Comparison of ENCODE assay signal across 10 cellular contexts in genomic region chr1:167697667-167698141, GRCh38. TPM values are rescaled to one million over a fixed set of nuclear protein-coding genes. Genes with fewer than 3 reads are reported as not detected.
DNase-seq lines count a peak whose midpoint lies in the region; ATAC-seq and TF ChIP-seq lines count a peak whose summit lies in the region.
"Had no signal": no experiment of that assay in that cellular context is flagged by ENCODE, and none has a peak within 500 bp of the region (broad histone marks: within the 10 kb centered on the region; RNA-seq: fewer than 3 reads in every experiment).

No MANE protein-coding gene starts in this region.

- no peak overlapping the region for H3K4me3 ChIP-seq in lower lobe of right lung
- H3K4me3 ChIP-seq in upper lobe of left lung, result no peak overlapping the region

- H3K27me3 ChIP-seq in lower lobe of right lung (ENCODE audit: low read depth) (no peaks in the 10 kb centered on the region), upper lobe of left lung (no peaks in the 10 kb centered on the region)

- H3K4me1 ChIP-seq in lower lobe of right lung (peaks cover 6% of the 10 kb centered on the region), upper lobe of left lung (peaks cover 5 to 11% (median 7%) of the 10 kb centered on the region in 4 donors)

- ATAC-seq in lower lobe of right lung, result peak; percentile 47 to 52
- peak; percentile 29 to 72 for ATAC-seq in upper lobe of left lung (ENCODE audit: low FRiP score in 2 of 2)
- no peak for ATAC-seq in GM18498 (IDR thresholded peaks at IDR 0.05; ENCODE audit: unreplicated experiment)
- ATAC-seq in HG03432 (IDR thresholded peaks at IDR 0.05; ENCODE audit: unreplicated experiment), result no peak

- TF ChIP-seq EP300 in upper lobe of left lung (IDR thresholded peaks at IDR 0.05), result no peak

- no peaks in the 10 kb centered on the region for H3K9me3 ChIP-seq in lower lobe of right lung
- no peaks in the 10 kb centered on the region for H3K9me3 ChIP-seq in upper lobe of left lung

- DNase-seq in activated T-cell treated with anti-CD3 and anti-CD28 coated beads, Interleukin-2, amount 50 U/mL, for 24 hours, result no peak
- DNase-seq in activated T-cell treated with anti-CD3 and anti-CD28 coated beads, Interleukin-2, amount 50 U/mL, for 48 hours, result no peak
- DNase-seq in caudate nucleus (lab: John Stamatoyannopoulos, UW) (peak in 33 of 61 donors; percentile 6 to 52 (median 23)), lower lobe of right lung (peak; percentile 56), upper lobe of left lung (peak; percentile 32 to 44), NCI-H748 treated with DMSO at 0.1 percent for 48 hours (lab: John Stamatoyannopoulos, UW) (no peak)
- DNase-seq: erythroblast, NCI-H1092 had no signal

- no peak overlapping the region for H3K27ac ChIP-seq in caudate nucleus (ENCODE audit: low read depth, low read length)
- no peak overlapping the region for H3K27ac ChIP-seq in lower lobe of right lung
- no peak overlapping the region for H3K27ac ChIP-seq in upper lobe of left lung

- H3K27me3 Mint-ChIP-seq in activated T-cell treated with anti-CD3 and anti-CD28 coated beads, Interleukin-2, amount 50 U/mL, for 24 hours, result no peaks in the 10 kb centered on the region

- no peak overlapping the region for H3K4me3 Mint-ChIP-seq in activated T-cell treated with anti-CD3 and anti-CD28 coated beads, Interleukin-2, amount 50 U/mL, for 24 hours

- no peaks in the 10 kb centered on the region for H3K4me1 Mint-ChIP-seq in activated T-cell treated with anti-CD3 and anti-CD28 coated beads, Interleukin-2, amount 50 U/mL, for 24 hours (ENCODE audit: low read depth)

- H3K36me3 Mint-ChIP-seq in activated T-cell treated with anti-CD3 and anti-CD28 coated beads, Interleukin-2, amount 50 U/mL, for 24 hours (ENCODE audit: low read depth), result peaks cover 86% of the 10 kb centered on the region

- intact Hi-C loops in lower lobe of right lung (cut with DNase I), result no loop called here

- TF ChIP-seq POLR2A in upper lobe of left lung (IDR thresholded peaks at IDR 0.05), result no peak

- H3K36me3 ChIP-seq in lower lobe of right lung (peaks cover 67% of the 10 kb centered on the region), upper lobe of left lung (peaks cover 0 to 33% (median 18%) of the 10 kb centered on the region in 4 donors)

- TF ChIP-seq CTCF in lower lobe of right lung (IDR thresholded peaks at IDR 0.05) (no peak), upper lobe of left lung (IDR thresholded peaks at IDR 0.05) (no peak)

- 35 to 61% methylated on average over 6 to 14 of the region's 14 CpGs for WGBS in upper lobe of left lung, 2 donors

- peak overlapping the region; percentile 50 for H3K27ac Mint-ChIP-seq in activated T-cell treated with anti-CD3 and anti-CD28 coated beads, Interleukin-2, amount 50 U/mL, for 24 hours

- no peaks in the 10 kb centered on the region for H3K9me3 Mint-ChIP-seq in activated T-cell treated with anti-CD3 and anti-CD28 coated beads, Interleukin-2, amount 50 U/mL, for 24 hours

RNA-seq across cellular contexts. Expression of gene MPZL1, which starts 24.1 kb away (rescaled TPM):
- total RNA-seq in lower lobe of right lung, result 85.9 TPM
- total RNA-seq in upper lobe of left lung, result 10 to 100 TPM; 28.3 to 80.6 (median 65.4) TPM

Comparison
In these comparisons a context has a peak if more than half of its experiments do, and no peak if none do; other contexts are left out.
1. DNase-seq: peak in caudate nucleus (33 of 61), lower lobe of right lung (single experiment) and upper lobe of left lung (2 of 2); none in activated T-cell treated with anti-CD3 and anti-CD28 coated beads, Interleukin-2, amount 50 U/mL, for 24 hours (single experiment), activated T-cell treated with anti-CD3 and anti-CD28 coated beads, Interleukin-2, amount 50 U/mL, for 48 hours (0 of 2) and NCI-H748 treated with DMSO at 0.1 percent for 48 hours (single experiment).
2. ATAC-seq: peak in lower lobe of right lung (2 of 2) and upper lobe of left lung (2 of 2); none in GM18498 (single experiment) and HG03432 (single experiment).